1 cellular context compared by ENCODE assay signal in the genomic region with DNA sequence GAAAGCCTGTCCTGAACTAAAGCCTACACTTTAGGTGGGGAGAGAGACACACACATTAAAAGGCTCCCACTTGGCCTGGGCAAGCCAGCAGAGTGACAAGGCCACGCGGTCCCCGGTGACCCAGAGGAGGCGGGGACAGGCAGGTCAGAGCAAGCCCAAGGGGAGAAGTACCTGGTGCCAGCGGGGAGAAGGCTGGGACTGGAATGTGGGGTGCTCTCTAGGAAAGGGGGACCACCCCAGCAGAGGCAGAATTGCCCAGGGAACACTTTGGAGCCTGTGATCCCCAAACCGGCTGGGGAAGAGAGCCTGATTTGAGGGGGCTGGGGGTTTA.
TF ChIP-seq lines count a peak whose summit lies in the region.

No MANE protein-coding gene starts in this region.

TF ChIP-seq in H1, 55 proteins besides CTCF, POLR2A, EP300 and RAD21:
- TF ChIP-seq, protein P1, sequence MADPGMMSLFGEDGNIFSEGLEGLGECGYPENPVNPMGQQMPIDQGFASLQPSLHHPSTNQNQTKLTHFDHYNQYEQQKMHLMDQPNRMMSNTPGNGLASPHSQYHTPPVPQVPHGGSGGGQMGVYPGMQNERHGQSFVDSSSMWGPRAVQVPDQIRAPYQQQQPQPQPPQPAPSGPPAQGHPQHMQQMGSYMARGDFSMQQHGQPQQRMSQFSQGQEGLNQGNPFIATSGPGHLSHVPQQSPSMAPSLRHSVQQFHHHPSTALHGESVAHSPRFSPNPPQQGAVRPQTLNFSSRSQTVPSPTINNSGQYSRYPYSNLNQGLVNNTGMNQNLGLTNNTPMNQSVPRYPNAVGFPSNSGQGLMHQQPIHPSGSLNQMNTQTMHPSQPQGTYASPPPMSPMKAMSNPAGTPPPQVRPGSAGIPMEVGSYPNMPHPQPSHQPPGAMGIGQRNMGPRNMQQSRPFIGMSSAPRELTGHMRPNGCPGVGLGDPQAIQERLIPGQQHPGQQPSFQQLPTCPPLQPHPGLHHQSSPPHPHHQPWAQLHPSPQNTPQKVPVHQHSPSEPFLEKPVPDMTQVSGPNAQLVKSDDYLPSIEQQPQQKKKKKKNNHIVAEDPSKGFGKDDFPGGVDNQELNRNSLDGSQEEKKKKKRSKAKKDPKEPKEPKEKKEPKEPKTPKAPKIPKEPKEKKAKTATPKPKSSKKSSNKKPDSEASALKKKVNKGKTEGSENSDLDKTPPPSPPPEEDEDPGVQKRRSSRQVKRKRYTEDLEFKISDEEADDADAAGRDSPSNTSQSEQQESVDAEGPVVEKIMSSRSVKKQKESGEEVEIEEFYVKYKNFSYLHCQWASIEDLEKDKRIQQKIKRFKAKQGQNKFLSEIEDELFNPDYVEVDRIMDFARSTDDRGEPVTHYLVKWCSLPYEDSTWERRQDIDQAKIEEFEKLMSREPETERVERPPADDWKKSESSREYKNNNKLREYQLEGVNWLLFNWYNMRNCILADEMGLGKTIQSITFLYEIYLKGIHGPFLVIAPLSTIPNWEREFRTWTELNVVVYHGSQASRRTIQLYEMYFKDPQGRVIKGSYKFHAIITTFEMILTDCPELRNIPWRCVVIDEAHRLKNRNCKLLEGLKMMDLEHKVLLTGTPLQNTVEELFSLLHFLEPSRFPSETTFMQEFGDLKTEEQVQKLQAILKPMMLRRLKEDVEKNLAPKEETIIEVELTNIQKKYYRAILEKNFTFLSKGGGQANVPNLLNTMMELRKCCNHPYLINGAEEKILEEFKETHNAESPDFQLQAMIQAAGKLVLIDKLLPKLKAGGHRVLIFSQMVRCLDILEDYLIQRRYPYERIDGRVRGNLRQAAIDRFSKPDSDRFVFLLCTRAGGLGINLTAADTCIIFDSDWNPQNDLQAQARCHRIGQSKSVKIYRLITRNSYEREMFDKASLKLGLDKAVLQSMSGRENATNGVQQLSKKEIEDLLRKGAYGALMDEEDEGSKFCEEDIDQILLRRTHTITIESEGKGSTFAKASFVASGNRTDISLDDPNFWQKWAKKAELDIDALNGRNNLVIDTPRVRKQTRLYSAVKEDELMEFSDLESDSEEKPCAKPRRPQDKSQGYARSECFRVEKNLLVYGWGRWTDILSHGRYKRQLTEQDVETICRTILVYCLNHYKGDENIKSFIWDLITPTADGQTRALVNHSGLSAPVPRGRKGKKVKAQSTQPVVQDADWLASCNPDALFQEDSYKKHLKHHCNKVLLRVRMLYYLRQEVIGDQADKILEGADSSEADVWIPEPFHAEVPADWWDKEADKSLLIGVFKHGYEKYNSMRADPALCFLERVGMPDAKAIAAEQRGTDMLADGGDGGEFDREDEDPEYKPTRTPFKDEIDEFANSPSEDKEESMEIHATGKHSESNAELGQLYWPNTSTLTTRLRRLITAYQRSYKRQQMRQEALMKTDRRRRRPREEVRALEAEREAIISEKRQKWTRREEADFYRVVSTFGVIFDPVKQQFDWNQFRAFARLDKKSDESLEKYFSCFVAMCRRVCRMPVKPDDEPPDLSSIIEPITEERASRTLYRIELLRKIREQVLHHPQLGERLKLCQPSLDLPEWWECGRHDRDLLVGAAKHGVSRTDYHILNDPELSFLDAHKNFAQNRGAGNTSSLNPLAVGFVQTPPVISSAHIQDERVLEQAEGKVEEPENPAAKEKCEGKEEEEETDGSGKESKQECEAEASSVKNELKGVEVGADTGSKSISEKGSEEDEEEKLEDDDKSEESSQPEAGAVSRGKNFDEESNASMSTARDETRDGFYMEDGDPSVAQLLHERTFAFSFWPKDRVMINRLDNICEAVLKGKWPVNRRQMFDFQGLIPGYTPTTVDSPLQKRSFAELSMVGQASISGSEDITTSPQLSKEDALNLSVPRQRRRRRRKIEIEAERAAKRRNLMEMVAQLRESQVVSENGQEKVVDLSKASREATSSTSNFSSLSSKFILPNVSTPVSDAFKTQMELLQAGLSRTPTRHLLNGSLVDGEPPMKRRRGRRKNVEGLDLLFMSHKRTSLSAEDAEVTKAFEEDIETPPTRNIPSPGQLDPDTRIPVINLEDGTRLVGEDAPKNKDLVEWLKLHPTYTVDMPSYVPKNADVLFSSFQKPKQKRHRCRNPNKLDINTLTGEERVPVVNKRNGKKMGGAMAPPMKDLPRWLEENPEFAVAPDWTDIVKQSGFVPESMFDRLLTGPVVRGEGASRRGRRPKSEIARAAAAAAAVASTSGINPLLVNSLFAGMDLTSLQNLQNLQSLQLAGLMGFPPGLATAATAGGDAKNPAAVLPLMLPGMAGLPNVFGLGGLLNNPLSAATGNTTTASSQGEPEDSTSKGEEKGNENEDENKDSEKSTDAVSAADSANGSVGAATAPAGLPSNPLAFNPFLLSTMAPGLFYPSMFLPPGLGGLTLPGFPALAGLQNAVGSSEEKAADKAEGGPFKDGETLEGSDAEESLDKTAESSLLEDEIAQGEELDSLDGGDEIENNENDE (IDR thresholded peaks at IDR 0.05; ENCODE audit: insufficient replicate concordance, low read length) = no peak
- TF ChIP-seq, protein P2, sequence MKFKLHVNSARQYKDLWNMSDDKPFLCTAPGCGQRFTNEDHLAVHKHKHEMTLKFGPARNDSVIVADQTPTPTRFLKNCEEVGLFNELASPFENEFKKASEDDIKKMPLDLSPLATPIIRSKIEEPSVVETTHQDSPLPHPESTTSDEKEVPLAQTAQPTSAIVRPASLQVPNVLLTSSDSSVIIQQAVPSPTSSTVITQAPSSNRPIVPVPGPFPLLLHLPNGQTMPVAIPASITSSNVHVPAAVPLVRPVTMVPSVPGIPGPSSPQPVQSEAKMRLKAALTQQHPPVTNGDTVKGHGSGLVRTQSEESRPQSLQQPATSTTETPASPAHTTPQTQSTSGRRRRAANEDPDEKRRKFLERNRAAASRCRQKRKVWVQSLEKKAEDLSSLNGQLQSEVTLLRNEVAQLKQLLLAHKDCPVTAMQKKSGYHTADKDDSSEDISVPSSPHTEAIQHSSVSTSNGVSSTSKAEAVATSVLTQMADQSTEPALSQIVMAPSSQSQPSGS (IDR thresholded peaks at IDR 0.05; ENCODE audit: low read length) = no peak
- TF ChIP-seq, protein P3, sequence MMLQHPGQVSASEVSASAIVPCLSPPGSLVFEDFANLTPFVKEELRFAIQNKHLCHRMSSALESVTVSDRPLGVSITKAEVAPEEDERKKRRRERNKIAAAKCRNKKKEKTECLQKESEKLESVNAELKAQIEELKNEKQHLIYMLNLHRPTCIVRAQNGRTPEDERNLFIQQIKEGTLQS (IDR thresholded peaks at IDR 0.05; ENCODE audit: insufficient read depth, low read depth, low read length) = no peak
- TF ChIP-seq SP2 (IDR thresholded peaks at IDR 0.05; ENCODE audit: low read length) = no peak
- no peak for TF ChIP-seq RFX5 (IDR thresholded peaks at IDR 0.05; ENCODE audit: borderline replicate concordance, low read depth, low read length)
- TF ChIP-seq KDM5A (IDR thresholded peaks at IDR 0.05; ENCODE audit: low read length) = no peak
- no peak for TF ChIP-seq FOSL1 (IDR thresholded peaks at IDR 0.05; ENCODE audit: insufficient read depth, low read depth, low read length)
- no peak for TF ChIP-seq MAFK (IDR thresholded peaks at IDR 0.05; ENCODE audit: low read depth, low read length)
- TF ChIP-seq BRCA1 (IDR thresholded peaks at IDR 0.05; ENCODE audit: low read depth, low read length) = no peak
- no peak for TF ChIP-seq CREB1 (IDR thresholded peaks at IDR 0.05)
- TF ChIP-seq GABPA (IDR thresholded peaks at IDR 0.05; ENCODE audit: borderline replicate concordance, insufficient read depth, low read length) = no peak
- TF ChIP-seq SUZ12 (IDR thresholded peaks at IDR 0.05; ENCODE audit: low read length) = no peak
- no peak for TF ChIP-seq CBX5 (IDR thresholded peaks at IDR 0.05; ENCODE audit: low read depth, low read length)
- TF ChIP-seq TAF7 (optimal IDR thresholded peaks at IDR 0.05; ENCODE audit: borderline replicate concordance, low read depth, low read length) = no peak
TF ChIP-seq in H1: peak in this region for 0.
